Comparison of ENCODE assay signal across 27 cellular contexts in genomic region chr17:78493455-78494188, GRCh38.
A peak's percentile ranks its signal among the peaks of the same experiment; 100 is the strongest.
DNase-seq lines count a peak whose midpoint lies in the region; ATAC-seq, FAIRE-seq and TF ChIP-seq lines count a peak whose summit lies in the region.
"Had no signal": no experiment of that assay in that cellular context is flagged by ENCODE, and none has a peak within 500 bp of the region (broad histone marks: within the 10 kb centered on the region; RNA-seq: fewer than 3 reads in every experiment).

No MANE protein-coding gene starts in this region.

- no peak overlapping the region for H2BK20ac ChIP-seq in H1 (ENCODE audit: low read length)

- no peak overlapping the region for H3K18ac ChIP-seq in H1 (ENCODE audit: extremely low read depth, low read length)

- no peaks in the 10 kb centered on the region for H4K20me1 ChIP-seq in H1 (replicated peaks in 1 of 2; ENCODE audit: control insufficient read depth in 1 of 2, insufficient read depth in 2 of 2, low read length in 2 of 2)

- H3K36me3 Mint-ChIP-seq in activated T-helper 1 cell treated with anti-CD3 and anti-CD28 coated beads, Interleukin-12 subunit alpha, Interleukin-12 subunit beta, Interleukin-2, Interleukin-4 antibody, amounts not matched to agents 30 ng/mL and 10 ng/mL and 1 ng/mL, durations not matched to agents 14 hours and 24 hours and 36 hours (ENCODE audit: low read depth), result no peaks in the 10 kb centered on the region
- H3K36me3 Mint-ChIP-seq in activated CD4-positive, alpha-beta memory T cell treated with anti-CD3 and anti-CD28 coated beads for 36 hours, result no peaks in the 10 kb centered on the region
- H3K36me3 Mint-ChIP-seq: CD8-positive, alpha-beta memory T cell; mesothelial cell of epicardium; naive thymus-derived CD8-positive, alpha-beta T cell; stimulated activated naive B cell treated with anti-CD40 and anti-IgM and Interleukin-4, amounts not matched to agents 10 μg/mL and 1 μg/mL and 100 μg/mL, for 72 hours had no signal

- H4K91ac ChIP-seq in H1 (replicated peaks; ENCODE audit: insufficient read length, low read length), result peak overlapping the region; percentile 13

- no peak overlapping the region for H3K4ac ChIP-seq in H1 (replicated peaks; ENCODE audit: insufficient read length, low read depth, low read length)

- TF ChIP-seq EP300 in H1 (IDR thresholded peaks at IDR 0.05; ENCODE audit: borderline replicate concordance in 1 of 2, low read depth in 2 of 2, low read length in 2 of 2), result no peak

- no peak overlapping the region for H3K56ac ChIP-seq in H1 (replicated peaks; ENCODE audit: insufficient read length, low read depth, low read length)

- H2BK12ac ChIP-seq in H1 (ENCODE audit: low read depth, low read length), result 0 out of 2 replicates have a peak overlapping the region, but pooled peaks have one; percentile 6

- TF ChIP-seq RAD21 in H1 (IDR thresholded peaks at IDR 0.05 in 1 of 2, conservative IDR thresholded peaks at IDR 0.05 in 1 of 2; ENCODE audit: low read depth in 2 of 2, low read length in 2 of 2), result no peak

- H3K9ac ChIP-seq in H1 (replicated peaks in 1 of 4; ENCODE audit: extremely low read depth in 1 of 4, low read depth in 3 of 4, low read length in 3 of 4), result no peak overlapping the region

- peaks cover 5% of the 10 kb centered on the region for H3K27me3 Mint-ChIP-seq in activated T-helper 1 cell treated with anti-CD3 and anti-CD28 coated beads, Interleukin-12 subunit alpha, Interleukin-12 subunit beta, Interleukin-2, Interleukin-4 antibody, amounts not matched to agents 30 ng/mL and 10 ng/mL and 1 ng/mL, durations not matched to agents 14 hours and 24 hours and 36 hours (ENCODE audit: insufficient read depth)
- H3K27me3 Mint-ChIP-seq in activated CD4-positive, alpha-beta memory T cell treated with anti-CD3 and anti-CD28 coated beads for 36 hours, result no peaks in the 10 kb centered on the region
- H3K27me3 Mint-ChIP-seq: naive thymus-derived CD8-positive, alpha-beta T cell had no signal

- TF ChIP-seq CTCF in heart left ventricle (IDR thresholded peaks at IDR 0.05), result no peak
- no peak for TF ChIP-seq CTCF in H1 (IDR thresholded peaks at IDR 0.05; ENCODE audit: control extremely low read depth in 1 of 3, insufficient read depth in 1 of 3, low read depth in 1 of 3, low read length in 3 of 3)

- no peaks in the 10 kb centered on the region for H3K27me3 ChIP-seq in heart left ventricle
- peaks cover 0 to 3% (median 0%) of the 10 kb centered on the region in 4 experiments; a peak in 3 of 7 replicates for H3K27me3 ChIP-seq in H1 (replicated peaks in 1 of 4; ENCODE audit: control insufficient read depth in 3 of 4, extremely low read depth in 1 of 4, insufficient read depth in 3 of 4, low read length in 3 of 4)
- H3K27me3 ChIP-seq: brain microvascular endothelial cell, ovary had no signal

- no peaks in the 10 kb centered on the region for H3K79me2 ChIP-seq in H1 (ENCODE audit: control insufficient read depth in 1 of 2, insufficient read depth in 2 of 2, low read length in 2 of 2)

- no peak overlapping the region for H3K4me2 ChIP-seq in H1 (ENCODE audit: insufficient read depth in 1 of 2, low read depth in 2 of 2, low read length in 2 of 2)

- H3K14ac ChIP-seq in H1 (ENCODE audit: insufficient read length), result no peak overlapping the region

- TF ChIP-seq POLR2A in heart left ventricle (IDR thresholded peaks at IDR 0.05) (no peak), H1 (IDR thresholded peaks at IDR 0.05; ENCODE audit: control extremely low read depth in 1 of 2, low read depth in 2 of 2, low read length in 2 of 2) (no peak)

- H2AK5ac ChIP-seq in H1 (ENCODE audit: low read depth, low read length), result no peak overlapping the region

- no peak overlapping the region for H2BK5ac ChIP-seq in H1 (ENCODE audit: low read depth, low read length)

- CTCF ChIA-PET in H1 (lab: Charles Lee; ENCODE audit: partially characterized antibody), result interaction anchor here (0.7 to 3.4 kb wide), 17 partner anchors 9 to 306 kb away, joined by 3 to 22 read pairs (median 4); no protein-coding TSS in a partner anchor
- CTCF ChIA-PET in activated CD4-positive, alpha-beta memory T cell treated with anti-CD3 and anti-CD28 coated beads for 36 hours (lab: Charles Lee), result interaction anchor here (0.8 kb wide), 1 partner anchor 245 kb away, joined by 4 read pairs; no protein-coding TSS in a partner anchor

- no peak overlapping the region for H2BK120ac ChIP-seq in H1 (replicated peaks; ENCODE audit: low read depth, low read length)

- POLR2A ChIA-PET in H1 (lab: Charles Lee; ENCODE audit: partially characterized antibody), result interaction anchor here (1.9 kb wide), 1 partner anchor 224 kb away, joined by 4 read pairs; no protein-coding TSS in a partner anchor
- POLR2A ChIA-PET in activated CD4-positive, alpha-beta memory T cell treated with anti-CD3 and anti-CD28 coated beads for 36 hours (lab: Charles Lee), result no interaction called here

- H3K27ac ChIP-seq in heart left ventricle, result peak overlapping the region in 5 of 12 donors; percentile 3 to 62 (median 32)
- H3K27ac ChIP-seq in H1 (ENCODE audit: low read depth, low read length), result no peak overlapping the region
- H3K27ac ChIP-seq: brain microvascular endothelial cell, ovary, thoracic aorta had no signal

- H4K8ac ChIP-seq in H1 (ENCODE audit: extremely low read depth, insufficient read depth, low read length), result no peak overlapping the region; the same call in 1 of the 2 replicates

- no peaks in the 10 kb centered on the region for H3K23me2 ChIP-seq in H1 (ENCODE audit: low read depth, low read length)

- peak overlapping the region in 1 of 12 donors; percentile 12 for H3K4me3 ChIP-seq in heart left ventricle
- no peak overlapping the region for H3K4me3 ChIP-seq in H1 (ENCODE audit: extremely low read depth in 1 of 4, insufficient read depth in 2 of 4, low read depth in 3 of 4, low read length in 4 of 4)
- H3K4me3 ChIP-seq: ovary, thoracic aorta had no signal

- FAIRE-seq in H1 (lab: Jason Lieb, UNC), result no peak
- FAIRE-seq: GM18507 had no signal

- no peak overlapping the region for H4K5ac ChIP-seq in H1 (ENCODE audit: insufficient read length, low read depth, low read length)

- H3K9me3 ChIP-seq in heart left ventricle (no peaks in the 10 kb centered on the region), H1 (ENCODE audit: insufficient read depth in 2 of 2, low read depth in 1 of 2, low read length in 1 of 2) (no peaks in the 10 kb centered on the region)
- H3K9me3 ChIP-seq: ovary, thoracic aorta had no signal

- 0 out of 2 replicates have a peak overlapping the region, but pooled peaks have one; percentile 25 for H2BK15ac ChIP-seq in H1 (ENCODE audit: low read length)

- no peak overlapping the region for H3K27ac Mint-ChIP-seq in activated T-helper 1 cell treated with anti-CD3 and anti-CD28 coated beads, Interleukin-12 subunit alpha, Interleukin-12 subunit beta, Interleukin-2, Interleukin-4 antibody, amounts not matched to agents 30 ng/mL and 10 ng/mL and 1 ng/mL, durations not matched to agents 14 hours and 24 hours and 36 hours
- no peak overlapping the region for H3K27ac Mint-ChIP-seq in activated CD4-positive, alpha-beta memory T cell treated with anti-CD3 and anti-CD28 coated beads for 36 hours
- H3K27ac Mint-ChIP-seq: activated CD8-positive, alpha-beta T cell treated with anti-CD3 and anti-CD28 coated beads, Interleukin-2, amount 10 ng/mL, durations not matched to agents 7 days and 5 days; CD8-positive, alpha-beta memory T cell; mesothelial cell of epicardium; naive thymus-derived CD8-positive, alpha-beta T cell; stimulated activated naive B cell treated with anti-CD40 and anti-IgM and Interleukin-4, amounts not matched to agents 10 μg/mL and 1 μg/mL and 100 μg/mL, for 72 hours had no signal

- intact Hi-C loops in heart left ventricle (cut with DNase I), result loop anchor here in 6 of 10 donors (2.0 to 10.0 kb wide), 4 partner anchors 111 to 481 kb away; partner anchors contain the start of gene LGALS3BP (in 1 of the 6)
- intact Hi-C loops in Right ventricle myocardium inferior (cut with DNase I), result no loop called here
- intact Hi-C loops in activated T-helper 1 cell treated with anti-CD3 and anti-CD28 coated beads, Interleukin-12 subunit alpha, Interleukin-12 subunit beta, Interleukin-2, Interleukin-4 antibody, amounts not matched to agents 30 ng/mL and 10 ng/mL and 1 ng/mL, durations not matched to agents 14 hours and 24 hours and 36 hours (cut with micrococcal nuclease), result no loop called here
- intact Hi-C loops in activated CD4-positive, alpha-beta memory T cell treated with anti-CD3 and anti-CD28 coated beads for 36 hours (cut with micrococcal nuclease), result no loop called here

- no peaks in the 10 kb centered on the region for H3K4me1 Mint-ChIP-seq in activated T-helper 1 cell treated with anti-CD3 and anti-CD28 coated beads, Interleukin-12 subunit alpha, Interleukin-12 subunit beta, Interleukin-2, Interleukin-4 antibody, amounts not matched to agents 30 ng/mL and 10 ng/mL and 1 ng/mL, durations not matched to agents 14 hours and 24 hours and 36 hours (ENCODE audit: low read depth)
- no peaks in the 10 kb centered on the region for H3K4me1 Mint-ChIP-seq in activated CD4-positive, alpha-beta memory T cell treated with anti-CD3 and anti-CD28 coated beads for 36 hours (ENCODE audit: low read depth)
- H3K4me1 Mint-ChIP-seq: CD8-positive, alpha-beta memory T cell; stimulated activated naive B cell treated with anti-CD40 and anti-IgM and Interleukin-4, amounts not matched to agents 10 μg/mL and 1 μg/mL and 100 μg/mL, for 72 hours had no signal

- H2AFZ ChIP-seq in H1 (ENCODE audit: low read length), result no peak overlapping the region

- no peaks in the 10 kb centered on the region for H3K9me3 Mint-ChIP-seq in activated T-helper 1 cell treated with anti-CD3 and anti-CD28 coated beads, Interleukin-12 subunit alpha, Interleukin-12 subunit beta, Interleukin-2, Interleukin-4 antibody, amounts not matched to agents 30 ng/mL and 10 ng/mL and 1 ng/mL, durations not matched to agents 14 hours and 24 hours and 36 hours
- no peaks in the 10 kb centered on the region for H3K9me3 Mint-ChIP-seq in activated CD4-positive, alpha-beta memory T cell treated with anti-CD3 and anti-CD28 coated beads for 36 hours
- H3K9me3 Mint-ChIP-seq: CD8-positive, alpha-beta memory T cell; mesothelial cell of epicardium; naive thymus-derived CD8-positive, alpha-beta T cell; stimulated activated naive B cell treated with anti-CD40 and anti-IgM and Interleukin-4, amounts not matched to agents 10 μg/mL and 1 μg/mL and 100 μg/mL, for 72 hours had no signal

- no peak overlapping the region for H3K23ac ChIP-seq in H1 (ENCODE audit: insufficient read length)

- H3K79me1 ChIP-seq in H1 (ENCODE audit: low read depth, low read length), result no peaks in the 10 kb centered on the region

- no peaks in the 10 kb centered on the region for H3K36me3 ChIP-seq in heart left ventricle
- H3K36me3 ChIP-seq in H1 (ENCODE audit: control insufficient read depth in 2 of 4, insufficient read depth in 4 of 4, low read length in 3 of 4), result no peaks in the 10 kb centered on the region
- H3K36me3 ChIP-seq: brain microvascular endothelial cell, ovary, thoracic aorta had no signal

- H3K4me3 Mint-ChIP-seq in activated T-helper 1 cell treated with anti-CD3 and anti-CD28 coated beads, Interleukin-12 subunit alpha, Interleukin-12 subunit beta, Interleukin-2, Interleukin-4 antibody, amounts not matched to agents 30 ng/mL and 10 ng/mL and 1 ng/mL, durations not matched to agents 14 hours and 24 hours and 36 hours, result no peak overlapping the region
- no peak overlapping the region for H3K4me3 Mint-ChIP-seq in activated CD4-positive, alpha-beta memory T cell treated with anti-CD3 and anti-CD28 coated beads for 36 hours
- H3K4me3 Mint-ChIP-seq: activated CD8-positive, alpha-beta T cell treated with anti-CD3 and anti-CD28 coated beads, Interleukin-2, amount 10 ng/mL, durations not matched to agents 7 days and 5 days; CD8-positive, alpha-beta memory T cell; mesothelial cell of epicardium; naive thymus-derived CD8-positive, alpha-beta T cell; stimulated activated naive B cell treated with anti-CD40 and anti-IgM and Interleukin-4, amounts not matched to agents 10 μg/mL and 1 μg/mL and 100 μg/mL, for 72 hours had no signal

- H3K4me1 ChIP-seq in heart left ventricle (peaks cover 0 to 11% (median 3%) of the 10 kb centered on the region in 12 donors), H1 (replicated peaks in 1 of 4; ENCODE audit: control insufficient read depth in 3 of 4, insufficient read depth in 4 of 4, low read length in 3 of 4) (peaks cover 0 to 6% (median 4%) of the 10 kb centered on the region in 4 experiments; a peak in 6 of 7 replicates)

- peak in 3 of 4 donors; percentile 22 to 82 (median 45) for ATAC-seq in heart left ventricle
- ATAC-seq in Right ventricle myocardium inferior, result no peak
- no peak for ATAC-seq in HG03175 (IDR thresholded peaks at IDR 0.05; ENCODE audit: unreplicated experiment)
- ATAC-seq: activated CD8-positive, alpha-beta T cell treated with anti-CD3 and anti-CD28 coated beads, Interleukin-2, amount 10 ng/mL, durations not matched to agents 7 days and 5 days; naive thymus-derived CD8-positive, alpha-beta T cell; stimulated activated naive B cell treated with anti-CD40 and anti-IgM and Interleukin-4, amounts not matched to agents 10 μg/mL and 1 μg/mL and 100 μg/mL, for 72 hours had no signal

- WGBS in heart left ventricle, 4 donors, result 59 to 68% (median 64%) methylated on average over 16 to 26 of the region's 26 CpGs
- WGBS in H1 (ENCODE audit: extremely low coverage in 1 of 2, insufficient coverage in 1 of 2, insufficient read length in 1 of 2, insufficient replicate concordance in 2 of 2, low coverage in 1 of 2, low lambda C conversion rate in 2 of 2, missing lambda C conversion rate in 1 of 2), 2 experiments, result 83% methylated on average over 24 of the region's 26 CpGs; no CpG with 5 or more reads in 1 of the 2 experiments

- DNase-seq in heart left ventricle (peak in 3 of 5 donors; percentile 45 to 66 (median 65)), Right ventricle myocardium inferior (ENCODE audit: missing footprints) (no peak), H1 (ENCODE audit: low read depth in 1 of 2, low spot score in 2 of 2) (no peak), lung microvascular endothelial cell (ENCODE audit: low read depth in 2 of 2) (peak; percentile 26 to 86), NCI-H748 (lab: John Stamatoyannopoulos, UW; ENCODE audit: unreplicated experiment) (no peak)
- no peak for DNase-seq in activated T-helper 1 cell treated with anti-CD3 and anti-CD28 coated beads, Interleukin-12 subunit alpha, Interleukin-12 subunit beta, Interleukin-2, Interleukin-4 antibody, amounts not matched to agents 30 ng/mL and 10 ng/mL and 1 ng/mL, durations not matched to agents 14 hours and 24 hours and 36 hours (ENCODE audit: low spot score)
- no peak for DNase-seq in activated CD4-positive, alpha-beta memory T cell treated with anti-CD3 and anti-CD28 coated beads for 36 hours
- DNase-seq: 8988T; activated CD8-positive, alpha-beta T cell treated with anti-CD3 and anti-CD28 coated beads, Interleukin-2, amount 10 ng/mL, durations not matched to agents 7 days and 5 days; activated naive CD4-positive, alpha-beta T cell; activated T-cell treated with anti-CD3 and anti-CD28 coated beads for 4 hours; brain microvascular endothelial cell; cortex of kidney; GDM1; NCI-H1436; NCI-H2107; NCI-H446 treated with DMSO at 0.1 percent for 48 hours; ovary; stimulated activated CD4-positive, alpha-beta T cell treated with anti-CD3 and anti-CD28 coated beads, Interleukin-4, amount 100 ng/mL, for 24 hours; stimulated activated naive B cell treated with anti-CD40 and anti-IgM and Interleukin-4, amounts not matched to agents 10 μg/mL and 1 μg/mL and 100 μg/mL, for 72 hours; T1000 had no signal

Comparison
In these comparisons a context has a peak if more than half of its experiments do, and no peak if none do; other contexts are left out.
1. ATAC-seq: peak in heart left ventricle (3 of 4); none in Right ventricle myocardium inferior (single experiment) and HG03175 (single experiment).
2. DNase-seq: peak in heart left ventricle (3 of 5) and lung microvascular endothelial cell (2 of 2); none in Right ventricle myocardium inferior (single experiment), H1 (0 of 2), NCI-H748 (single experiment), activated T-helper 1 cell treated with anti-CD3 and anti-CD28 coated beads, Interleukin-12 subunit alpha, Interleukin-12 subunit beta, Interleukin-2, Interleukin-4 antibody, amounts not matched to agents 30 ng/mL and 10 ng/mL and 1 ng/mL, durations not matched to agents 14 hours and 24 hours and 36 hours (single experiment) and activated CD4-positive, alpha-beta memory T cell treated with anti-CD3 and anti-CD28 coated beads for 36 hours (single experiment).
3. intact Hi-C loops: an anchor here in heart left ventricle (2.0 to 10.0 kb wide); none called in Right ventricle myocardium inferior, activated T-helper 1 cell treated with anti-CD3 and anti-CD28 coated beads, Interleukin-12 subunit alpha, Interleukin-12 subunit beta, Interleukin-2, Interleukin-4 antibody, amounts not matched to agents 30 ng/mL and 10 ng/mL and 1 ng/mL, durations not matched to agents 14 hours and 24 hours and 36 hours and activated CD4-positive, alpha-beta memory T cell treated with anti-CD3 and anti-CD28 coated beads for 36 hours.